In the genomic region with DNA sequence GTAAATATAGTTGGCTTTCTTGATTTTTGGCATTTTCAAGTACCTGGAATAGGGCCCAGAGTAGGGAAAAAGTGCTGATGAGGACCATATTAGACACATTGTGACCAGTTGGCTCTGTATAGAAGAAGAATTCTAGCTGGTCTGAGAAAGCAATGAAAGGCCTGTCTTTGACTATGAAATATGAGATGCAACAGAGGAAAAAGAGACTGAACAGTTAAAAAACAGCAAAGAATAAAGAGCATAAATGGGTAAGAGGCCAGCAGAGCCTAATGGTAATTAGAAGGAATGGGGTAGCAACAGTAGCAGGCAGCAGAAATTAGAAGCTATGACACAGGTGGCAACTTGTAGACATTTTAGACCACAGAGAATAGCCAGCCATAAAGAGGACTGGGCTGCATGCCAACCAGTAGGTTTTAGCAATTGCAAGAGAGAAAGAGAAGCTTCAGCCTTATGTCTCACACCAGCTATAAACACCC, we compare ENCODE assay signal across 8 cellular contexts.
DNase-seq lines count a peak whose midpoint lies in the region; ATAC-seq and TF ChIP-seq lines count a peak whose summit lies in the region.

No MANE protein-coding gene starts in this region.

- CTCF ChIA-PET in IMR-90 (lab: Yijun Ruan, JAX) = no interaction called here

- H3K4me3 ChIP-seq in IMR-90 (ENCODE audit: insufficient read depth, low read depth, low read length) = no peak overlapping the region

- no peak for TF ChIP-seq POLR2A in IMR-90 (IDR thresholded peaks at IDR 0.05; ENCODE audit: low read depth, low read length)

- peaks cover 13% of the 10 kb centered on the region for H3K4me1 Mint-ChIP-seq in activated T-helper 17 cell treated with anti-CD3 and anti-CD28 coated beads, Interleukin-2, amount 50 U/mL, for 72 hours
- peaks cover 13% of the 10 kb centered on the region for H3K4me1 Mint-ChIP-seq in stimulated activated effector memory CD8-positive, alpha-beta T cell treated with anti-CD3 and anti-CD28 coated beads, Interleukin-12 subunit alpha, Interleukin-12 subunit beta, amount 100 ng/mL, for 72 hours

- no peak overlapping the region for H3K56ac ChIP-seq in IMR-90 (ENCODE audit: extremely low read depth, insufficient read depth, low read length)

- H3K4me1 ChIP-seq in IMR-90 (ENCODE audit: control insufficient read depth, insufficient read depth, low read length) = 0 out of 2 replicates have a peak, but pooled peaks cover 2% of the 10 kb centered on the region

- intact Hi-C loops in IMR-90 (cut with micrococcal nuclease) = loop anchor here (5.0 kb wide), 1 partner anchor 62 kb away; no protein-coding TSS in a partner anchor

- POLR2A ChIA-PET in IMR-90 (lab: Charles Lee; ENCODE audit: unreplicated experiment) = no interaction called here

- H4K20me1 ChIP-seq in IMR-90 (ENCODE audit: insufficient read depth, low read length) = peaks cover 11% of the 10 kb centered on the region; the same call in 1 of the 2 replicates

- H4K91ac ChIP-seq in IMR-90 (ENCODE audit: insufficient read depth, low read depth, low read length) = no peak overlapping the region

- no peak overlapping the region for H2AFZ ChIP-seq in IMR-90 (replicated peaks; ENCODE audit: low read length, poor library complexity)

- H3K36me3 ChIP-seq in IMR-90 (ENCODE audit: control insufficient read depth, insufficient read depth, low read length) = no peaks in the 10 kb centered on the region

- no peak overlapping the region for H3K23ac ChIP-seq in IMR-90 (ENCODE audit: low read depth, low read length)

- no peak overlapping the region for H3K27ac Mint-ChIP-seq in activated T-helper 17 cell treated with anti-CD3 and anti-CD28 coated beads, Interleukin-2, amount 50 U/mL, for 72 hours
- H3K27ac Mint-ChIP-seq in stimulated activated effector memory CD8-positive, alpha-beta T cell treated with anti-CD3 and anti-CD28 coated beads, Interleukin-12 subunit alpha, Interleukin-12 subunit beta, amount 100 ng/mL, for 72 hours = no peak overlapping the region

- H4K5ac ChIP-seq in IMR-90 (ENCODE audit: low read depth, low read length) = no peak overlapping the region

- TF ChIP-seq RAD21 in IMR-90 (IDR thresholded peaks at IDR 0.05; ENCODE audit: low read length) = no peak

- no peak overlapping the region for H3K4me3 Mint-ChIP-seq in activated T-helper 17 cell treated with anti-CD3 and anti-CD28 coated beads, Interleukin-2, amount 50 U/mL, for 72 hours
- no peak overlapping the region for H3K4me3 Mint-ChIP-seq in stimulated activated effector memory CD8-positive, alpha-beta T cell treated with anti-CD3 and anti-CD28 coated beads, Interleukin-12 subunit alpha, Interleukin-12 subunit beta, amount 100 ng/mL, for 72 hours

- no peak overlapping the region for H2AK5ac ChIP-seq in IMR-90 (ENCODE audit: low read depth, low read length)

- no peaks in the 10 kb centered on the region for H3K27me3 Mint-ChIP-seq in activated T-helper 17 cell treated with anti-CD3 and anti-CD28 coated beads, Interleukin-2, amount 50 U/mL, for 72 hours

- H3K36me3 Mint-ChIP-seq in activated T-helper 17 cell treated with anti-CD3 and anti-CD28 coated beads, Interleukin-2, amount 50 U/mL, for 72 hours (ENCODE audit: low read depth) = peaks cover 9% of the 10 kb centered on the region
- peaks cover 6% of the 10 kb centered on the region for H3K36me3 Mint-ChIP-seq in stimulated activated effector memory CD8-positive, alpha-beta T cell treated with anti-CD3 and anti-CD28 coated beads, Interleukin-12 subunit alpha, Interleukin-12 subunit beta, amount 100 ng/mL, for 72 hours

- no peaks in the 10 kb centered on the region for H3K9me3 ChIP-seq in IMR-90 (ENCODE audit: control insufficient read depth, insufficient read depth, low read length)

- peak; percentile 47 for DNase-seq in IMR-90
- peak; percentile 76 for DNase-seq in NCI-H774 (lab: John Stamatoyannopoulos, UW)
- DNase-seq in glomerular visceral epithelial cell (ENCODE audit: extremely low spot score) = peak; percentile 67
- no peak for DNase-seq in mesenteric fat pad (ENCODE audit: low spot score)
- DNase-seq in HuH-7.5 (ENCODE audit: low spot score) = no peak
- DNase-seq in stimulated activated effector memory CD8-positive, alpha-beta T cell treated with anti-CD3 and anti-CD28 coated beads, Interleukin-12 subunit alpha, Interleukin-12 subunit beta, amount 100 ng/mL, for 72 hours (ENCODE audit: low spot score in 2 of 2) = no peak

- no peak overlapping the region for H2BK20ac ChIP-seq in IMR-90 (ENCODE audit: low read depth, low read length)

- no peak overlapping the region for H2AK9ac ChIP-seq in IMR-90 (replicated peaks; ENCODE audit: low read depth, low read length, poor library complexity)

- H3K27me3 ChIP-seq in IMR-90 (ENCODE audit: control insufficient read depth, insufficient read depth, low read length) = no peaks in the 10 kb centered on the region

- in situ Hi-C loops in IMR-90 (cut with MboI; ENCODE audit: low sequenced_read_pairs) = no loop called here

- H2BK120ac ChIP-seq in IMR-90 (ENCODE audit: low read depth, low read length) = no peak overlapping the region

- no peak overlapping the region for H3K9ac ChIP-seq in IMR-90 (ENCODE audit: low read depth, low read length)

- H2BK15ac ChIP-seq in IMR-90 (ENCODE audit: low read depth, low read length) = no peak overlapping the region

- no peak overlapping the region for H2BK5ac ChIP-seq in IMR-90 (ENCODE audit: low read depth, low read length, poor library complexity, severe bottlenecking)

- no peak overlapping the region for H4K8ac ChIP-seq in IMR-90 (ENCODE audit: low read depth in 2 of 2, low read length in 2 of 2)

- no TSS peak for BruUV-seq in IMR-90 (replicated peaks; lab: Mats Ljungman, UMichigan)

- no peak for TF ChIP-seq CTCF in IMR-90 (conservative IDR thresholded peaks at IDR 0.05; ENCODE audit: low read depth, low read length)

- H3K9me3 Mint-ChIP-seq in activated T-helper 17 cell treated with anti-CD3 and anti-CD28 coated beads, Interleukin-2, amount 50 U/mL, for 72 hours = no peaks in the 10 kb centered on the region
- peaks cover 7% of the 10 kb centered on the region for H3K9me3 Mint-ChIP-seq in stimulated activated effector memory CD8-positive, alpha-beta T cell treated with anti-CD3 and anti-CD28 coated beads, Interleukin-12 subunit alpha, Interleukin-12 subunit beta, amount 100 ng/mL, for 72 hours

- no peak overlapping the region for H3K4ac ChIP-seq in IMR-90 (ENCODE audit: low read depth, low read length)

- dilution Hi-C loops in IMR-90 (cut with HindIII; ENCODE audit: low sequenced_read_pairs, unreplicated experiment) = no loop called here

- ATAC-seq in GM18861 (IDR thresholded peaks at IDR 0.05; ENCODE audit: unreplicated experiment) (peak; percentile 74), IMR-90 (ENCODE audit: low read depth) (peak; percentile 46; the same call in 1 of the 2 replicates)
- ATAC-seq in activated T-helper 17 cell treated with anti-CD3 and anti-CD28 coated beads, Interleukin-2, amount 50 U/mL, for 72 hours (replicated peaks) = no peak
- no peak for ATAC-seq in stimulated activated effector memory CD8-positive, alpha-beta T cell treated with anti-CD3 and anti-CD28 coated beads, Interleukin-12 subunit alpha, Interleukin-12 subunit beta, amount 100 ng/mL, for 72 hours

- peaks cover 15 to 20% of the 10 kb centered on the region in 2 experiments for H3K79me1 ChIP-seq in IMR-90 (ENCODE audit: low read depth in 1 of 2, low read length in 2 of 2)

- no peak overlapping the region for H3K14ac ChIP-seq in IMR-90 (replicated peaks; ENCODE audit: low read depth, low read length)

- no peak overlapping the region for H3K18ac ChIP-seq in IMR-90 (ENCODE audit: low read depth, low read length)

- no peak overlapping the region for H3K4me2 ChIP-seq in IMR-90 (ENCODE audit: low read depth, low read length)

- no peak overlapping the region for H3K27ac ChIP-seq in IMR-90 (ENCODE audit: insufficient read depth, low read length)

- peaks cover 6% of the 10 kb centered on the region; the same call in 1 of the 2 replicates for H3K9me1 ChIP-seq in IMR-90 (ENCODE audit: insufficient read depth, low read length)

TF ChIP-seq in IMR-90, 13 proteins besides CTCF, POLR2A, EP300 and RAD21:
- TF ChIP-seq, protein P1, sequence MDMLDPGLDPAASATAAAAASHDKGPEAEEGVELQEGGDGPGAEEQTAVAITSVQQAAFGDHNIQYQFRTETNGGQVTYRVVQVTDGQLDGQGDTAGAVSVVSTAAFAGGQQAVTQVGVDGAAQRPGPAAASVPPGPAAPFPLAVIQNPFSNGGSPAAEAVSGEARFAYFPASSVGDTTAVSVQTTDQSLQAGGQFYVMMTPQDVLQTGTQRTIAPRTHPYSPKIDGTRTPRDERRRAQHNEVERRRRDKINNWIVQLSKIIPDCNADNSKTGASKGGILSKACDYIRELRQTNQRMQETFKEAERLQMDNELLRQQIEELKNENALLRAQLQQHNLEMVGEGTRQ (IDR thresholded peaks at IDR 0.05; ENCODE audit: low read depth, low read length) = no peak
- TF ChIP-seq MXI1 (IDR thresholded peaks at IDR 0.05; ENCODE audit: borderline replicate concordance, low read depth, low read length) (no peak), CEBPB (IDR thresholded peaks at IDR 0.05; ENCODE audit: low read depth, low read length) (no peak), CHD1 (IDR thresholded peaks at IDR 0.05; ENCODE audit: low read depth, low read length) (no peak), BHLHE40 (IDR thresholded peaks at IDR 0.05; ENCODE audit: low read depth, low read length) (no peak), RCOR1 (IDR thresholded peaks at IDR 0.05; ENCODE audit: insufficient replicate concordance, low read length) (no peak), MAFK (IDR thresholded peaks at IDR 0.05; ENCODE audit: low read depth, low read length) (no peak), FOS (IDR thresholded peaks at IDR 0.05; ENCODE audit: low read depth, low read length) (no peak), RFX5 (IDR thresholded peaks at IDR 0.05; ENCODE audit: low read depth, low read length) (no peak), NFE2L2 (IDR thresholded peaks at IDR 0.05; ENCODE audit: low read depth, low read length) (no peak), SMC3 (IDR thresholded peaks at IDR 0.05; ENCODE audit: low read depth, low read length) (no peak)
- TF ChIP-seq, protein P2, sequence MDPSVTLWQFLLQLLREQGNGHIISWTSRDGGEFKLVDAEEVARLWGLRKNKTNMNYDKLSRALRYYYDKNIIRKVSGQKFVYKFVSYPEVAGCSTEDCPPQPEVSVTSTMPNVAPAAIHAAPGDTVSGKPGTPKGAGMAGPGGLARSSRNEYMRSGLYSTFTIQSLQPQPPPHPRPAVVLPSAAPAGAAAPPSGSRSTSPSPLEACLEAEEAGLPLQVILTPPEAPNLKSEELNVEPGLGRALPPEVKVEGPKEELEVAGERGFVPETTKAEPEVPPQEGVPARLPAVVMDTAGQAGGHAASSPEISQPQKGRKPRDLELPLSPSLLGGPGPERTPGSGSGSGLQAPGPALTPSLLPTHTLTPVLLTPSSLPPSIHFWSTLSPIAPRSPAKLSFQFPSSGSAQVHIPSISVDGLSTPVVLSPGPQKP (IDR thresholded peaks at IDR 0.05; ENCODE audit: borderline replicate concordance, low read depth, low read length) = no peak

Comparison
In these comparisons a context has a peak if more than half of its experiments do, and no peak if none do; other contexts are left out.
1. ATAC-seq: peak in GM18861 (single experiment) and IMR-90 (single experiment); none in activated T-helper 17 cell treated with anti-CD3 and anti-CD28 coated beads, Interleukin-2, amount 50 U/mL, for 72 hours (single experiment) and stimulated activated effector memory CD8-positive, alpha-beta T cell treated with anti-CD3 and anti-CD28 coated beads, Interleukin-12 subunit alpha, Interleukin-12 subunit beta, amount 100 ng/mL, for 72 hours (single experiment).
2. DNase-seq: peak in IMR-90 (single experiment), NCI-H774 (single experiment) and glomerular visceral epithelial cell (single experiment); none in mesenteric fat pad (single experiment), HuH-7.5 (single experiment) and stimulated activated effector memory CD8-positive, alpha-beta T cell treated with anti-CD3 and anti-CD28 coated beads, Interleukin-12 subunit alpha, Interleukin-12 subunit beta, amount 100 ng/mL, for 72 hours (0 of 2).